1 cellular context compared by ENCODE assay signal in genomic region chr7:122329145-122329802, GRCh38.
TF ChIP-seq lines count a peak whose summit lies in the region.

No MANE protein-coding gene starts in this region.

TF ChIP-seq in GM23338, 12 proteins besides CTCF, POLR2A, EP300 and RAD21:
- no peak for TF ChIP-seq EZH2phosphoT487 (IDR thresholded peaks at IDR 0.05; ENCODE audit: unreplicated experiment)
- TF ChIP-seq ZNF331 (CRISPR knock-in tag; IDR thresholded peaks at IDR 0.05; ENCODE audit: low read depth), result no peak
- TF ChIP-seq ETS1 (IDR thresholded peaks at IDR 0.05), result no peak
- TF ChIP-seq ZNF462 (CRISPR knock-in tag; IDR thresholded peaks at IDR 0.05), result peak; percentile 3; the same call in 1 of the 2 replicates
- TF ChIP-seq JUNB (IDR thresholded peaks at IDR 0.05; ENCODE audit: unreplicated experiment), result no peak
- TF ChIP-seq EZH2 (IDR thresholded peaks at IDR 0.05; ENCODE audit: low read depth, unreplicated experiment), result no peak
- no peak for TF ChIP-seq REST (IDR thresholded peaks at IDR 0.05; ENCODE audit: unreplicated experiment)
- no peak for TF ChIP-seq POLR2AphosphoS5 (IDR thresholded peaks at IDR 0.05; ENCODE audit: low read depth)
- no peak for TF ChIP-seq STAT1 (IDR thresholded peaks at IDR 0.05; ENCODE audit: unreplicated experiment)
- 0 out of 2 replicates have a peak, but pooled peaks have one; percentile 9 for TF ChIP-seq CREB1 (CRISPR knock-in tag; IDR thresholded peaks at IDR 0.05; ENCODE audit: low read depth)
- TF ChIP-seq NANOG (IDR thresholded peaks at IDR 0.05; ENCODE audit: borderline replicate concordance), result no peak
- no peak for TF ChIP-seq ZNF114 (CRISPR knock-in tag; IDR thresholded peaks at IDR 0.05)
